Comparison of ENCODE assay signal across 12 cellular contexts in the genomic region with DNA sequence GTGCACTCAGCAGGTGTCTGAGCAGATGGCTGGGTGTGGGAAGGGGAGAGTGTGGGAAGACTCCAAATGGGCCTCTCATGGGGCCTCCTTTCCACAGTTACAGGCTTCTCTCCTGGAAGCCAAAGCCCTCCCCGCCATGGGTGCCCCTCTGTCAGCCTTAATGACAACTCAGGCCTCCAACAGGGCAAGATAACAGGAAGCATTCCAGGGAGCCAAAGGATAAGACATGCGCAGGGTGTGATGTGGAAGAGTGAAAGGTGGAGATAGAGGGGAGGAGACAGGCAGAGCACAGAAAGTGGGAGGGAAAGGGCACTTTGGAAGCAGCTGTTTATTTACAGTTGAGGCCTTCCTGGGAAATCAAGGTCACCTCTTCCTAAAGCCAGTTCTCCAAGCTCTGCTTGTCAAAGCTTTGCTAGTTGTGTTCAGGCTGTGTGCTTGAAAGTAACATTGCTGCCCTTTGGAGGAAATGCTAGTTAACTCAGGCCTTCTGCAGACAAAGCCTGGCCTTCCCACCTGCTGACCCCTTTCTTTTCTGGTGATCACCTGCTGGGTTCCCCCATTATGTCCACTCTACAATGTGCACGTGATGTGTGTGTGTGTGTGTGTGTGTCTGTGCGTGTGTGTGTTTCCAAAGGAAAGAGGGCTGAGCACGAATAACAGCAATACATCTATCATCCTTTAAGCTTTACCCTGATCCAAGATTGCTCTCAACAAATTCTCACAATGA. TPM values are rescaled to one million over a fixed set of nuclear protein-coding genes. Genes with fewer than 3 reads are reported as not detected.
DNase-seq lines count a peak whose midpoint lies in the region; ATAC-seq lines count a peak whose summit lies in the region.
"Had no signal": no experiment of that assay in that cellular context is flagged by ENCODE, and none has a peak within 500 bp of the region (broad histone marks: within the 10 kb centered on the region; RNA-seq: fewer than 3 reads in every experiment).

No MANE protein-coding gene starts in this region.

- DNase-seq in A172 (ENCODE audit: low spot score) (peak; percentile 38), HT-29 (ENCODE audit: low spot score) (peak; percentile 29), NCI-H345 treated with DMSO at 0.1 percent for 48 hours (lab: John Stamatoyannopoulos, UW; ENCODE audit: unreplicated experiment) (peak; percentile 85), iPS DF 4.7 (ENCODE audit: extremely low read depth, low spot score) (peak; percentile 91), NCI-H2029 (lab: John Stamatoyannopoulos, UW) (no peak)
- DNase-seq: activated naive CD4-positive, alpha-beta T cell treated with anti-CD3 and anti-CD28 coated beads, Interleukin-2, amount 10 ng/mL, durations not matched to agents 7 days and 5 days; AML-193; SIG-M5; stomach had no signal

- ATAC-seq in HG02623 (IDR thresholded peaks at IDR 0.05; ENCODE audit: unreplicated experiment) (no peak), HG03039 (IDR thresholded peaks at IDR 0.05; ENCODE audit: unreplicated experiment) (no peak), GM21737 (IDR thresholded peaks at IDR 0.05; ENCODE audit: unreplicated experiment) (no peak)

RNA-seq across cellular contexts. Expression of a gene that starts 35.2 kb away (rescaled TPM):
- 5.2 and 7.2 TPM in 2 replicates for total RNA-seq in A172 (2014; rRNA removed; shearing (Covaris generic))
- 63.5 and 82.5 TPM in 2 replicates for total RNA-seq in HT-29 (2014; rRNA removed; shearing (Covaris generic))
